In genomic region chr4:126172126-126172525, GRCh38 we compare ENCODE assay signal across 26 cellular contexts.
DNase-seq lines count a peak whose midpoint lies in the region; ATAC-seq, FAIRE-seq and TF ChIP-seq lines count a peak whose summit lies in the region.
"Had no signal": no experiment of that assay in that cellular context is flagged by ENCODE, and none has a peak within 500 bp of the region (broad histone marks: within the 10 kb centered on the region; RNA-seq: fewer than 3 reads in every experiment).

No MANE protein-coding gene starts in this region.

- TF ChIP-seq POLR2A in H1 (IDR thresholded peaks at IDR 0.05; ENCODE audit: control extremely low read depth in 1 of 2, low read depth in 2 of 2, low read length in 2 of 2) (no peak), heart left ventricle (IDR thresholded peaks at IDR 0.05) (no peak)

- ATAC-seq in GM21423 (IDR thresholded peaks at IDR 0.05; ENCODE audit: unreplicated experiment) (peak; percentile 62), heart left ventricle (no peak), HG03175 (IDR thresholded peaks at IDR 0.05; ENCODE audit: unreplicated experiment) (no peak)
- ATAC-seq: sciatic nerve, WTC11 had no signal

- POLR2A ChIA-PET in GM10248 (lab: Yijun Ruan, JAX) (no interaction called here), H1 (lab: Charles Lee; ENCODE audit: partially characterized antibody) (no interaction called here)

- no peaks in the 10 kb centered on the region for H3K79me1 ChIP-seq in H1 (ENCODE audit: low read depth, low read length)

- no peak overlapping the region for H2BK12ac ChIP-seq in H1 (ENCODE audit: low read depth, low read length)

- no peak overlapping the region for H3K27ac ChIP-seq in H1 (ENCODE audit: low read depth, low read length)
- no peak overlapping the region for H3K27ac ChIP-seq in heart left ventricle
- H3K27ac ChIP-seq: ascending aorta, C4-2B, neural progenitor cell, RWPE1, stomach, tibial artery had no signal

- DNase-seq in GM10248 (ENCODE audit: extremely low spot score) (peak; percentile 2), H1 (ENCODE audit: low read depth in 1 of 2, low spot score in 2 of 2) (no peak), NCI-H345 (lab: John Stamatoyannopoulos, UW) (no peak), DMS 273 (lab: John Stamatoyannopoulos, UW; ENCODE audit: unreplicated experiment) (no peak), heart left ventricle (no peak)
- peak; percentile 1 for DNase-seq in Jurkat, Clone E6-1 (ENCODE audit: low read depth, low spot score)
- DNase-seq: activated CD4-positive, alpha-beta T cell treated with anti-CD3 and anti-CD28 coated beads, Interleukin-2, amount 50 U/mL, for 4 hours; dermis blood vessel endothelial cell; EL; H9; Karpas-422; NCI-H1694 treated with DMSO at 0.1 percent for 48 hours; NCI-H2171; NCI-H524 treated with DMSO at 0.1 percent for 48 hours; SK-N-SH; stimulated activated CD4-positive, alpha-beta T cell treated with anti-CD3 and anti-CD28 coated beads, Interleukin-15, amount 100 ng/mL, for 24 hours; stomach; tibial artery had no signal

- no peak for TF ChIP-seq RAD21 in H1 (IDR thresholded peaks at IDR 0.05 in 1 of 2, conservative IDR thresholded peaks at IDR 0.05 in 1 of 2; ENCODE audit: low read depth in 2 of 2, low read length in 2 of 2)

- H3K9ac ChIP-seq in H1 (replicated peaks in 1 of 4; ENCODE audit: extremely low read depth in 1 of 4, low read depth in 3 of 4, low read length in 3 of 4), result no peak overlapping the region
- H3K9ac ChIP-seq: neural progenitor cell, SK-N-SH had no signal

- no peak overlapping the region for H2AK5ac ChIP-seq in H1 (ENCODE audit: low read depth, low read length)

- intact Hi-C loops in heart left ventricle (cut with DNase I), result no loop called here

- no peak overlapping the region for H3K4me2 ChIP-seq in H1 (ENCODE audit: insufficient read depth in 1 of 2, low read depth in 2 of 2, low read length in 2 of 2)
- H3K4me2 ChIP-seq: neural progenitor cell, SK-N-SH had no signal

- 100% methylated on average over 1 of the region's 1 CpG; no CpG with 5 or more reads in 1 of the 2 experiments for WGBS in H1 (ENCODE audit: extremely low coverage in 1 of 2, insufficient coverage in 1 of 2, insufficient read length in 1 of 2, insufficient replicate concordance in 2 of 2, low coverage in 1 of 2, low lambda C conversion rate in 2 of 2, missing lambda C conversion rate in 1 of 2), 2 experiments
- 71 to 82% (median 75%) methylated on average over 1 of the region's 1 CpG for WGBS in heart left ventricle, 4 donors

- H4K20me1 ChIP-seq in H1 (replicated peaks in 1 of 2; ENCODE audit: control insufficient read depth in 1 of 2, insufficient read depth in 2 of 2, low read length in 2 of 2), result no peaks in the 10 kb centered on the region

- no peak overlapping the region for H3K4ac ChIP-seq in H1 (replicated peaks; ENCODE audit: insufficient read length, low read depth, low read length)

- H2BK15ac ChIP-seq in H1 (ENCODE audit: low read length), result no peak overlapping the region

- no peak overlapping the region for H3K4me3 ChIP-seq in Jurkat, Clone E6-1 (ENCODE audit: low read length)
- no peak overlapping the region for H3K4me3 ChIP-seq in H1 (ENCODE audit: extremely low read depth in 1 of 4, insufficient read depth in 2 of 4, low read depth in 3 of 4, low read length in 4 of 4)
- no peak overlapping the region for H3K4me3 ChIP-seq in heart left ventricle
- H3K4me3 ChIP-seq: ascending aorta, neural progenitor cell, stomach, tibial artery had no signal

- no peak overlapping the region for H2BK20ac ChIP-seq in H1 (ENCODE audit: low read length)

- CTCF ChIA-PET in GM10248 (lab: Yijun Ruan, JAX), result no interaction called here
- CTCF ChIA-PET in H1 (lab: Charles Lee; ENCODE audit: partially characterized antibody), result no interaction called here

- H3K4me1 ChIP-seq in H1 (replicated peaks in 1 of 4; ENCODE audit: control insufficient read depth in 3 of 4, insufficient read depth in 4 of 4, low read length in 3 of 4), result no peaks in the 10 kb centered on the region
- H3K4me1 ChIP-seq in heart left ventricle, result no peaks in the 10 kb centered on the region
- H3K4me1 ChIP-seq: ascending aorta, neural progenitor cell, stomach had no signal

- no peak overlapping the region for H2BK5ac ChIP-seq in H1 (ENCODE audit: low read depth, low read length)

- no peak overlapping the region for H2BK120ac ChIP-seq in H1 (replicated peaks; ENCODE audit: low read depth, low read length)

- TF ChIP-seq CTCF in GM10248 (IDR thresholded peaks at IDR 0.05; ENCODE audit: control extremely low read depth, extremely low read depth, low read depth, missing control alignments), result no peak
- TF ChIP-seq CTCF in H1 (IDR thresholded peaks at IDR 0.05; ENCODE audit: control extremely low read depth in 1 of 3, insufficient read depth in 1 of 3, low read depth in 1 of 3, low read length in 3 of 3), result no peak
- no peak for TF ChIP-seq CTCF in heart left ventricle (IDR thresholded peaks at IDR 0.05)

- no peak for TF ChIP-seq EP300 in H1 (IDR thresholded peaks at IDR 0.05; ENCODE audit: borderline replicate concordance in 1 of 2, low read depth in 2 of 2, low read length in 2 of 2)

- no peaks in the 10 kb centered on the region for H3K79me2 ChIP-seq in H1 (ENCODE audit: control insufficient read depth in 1 of 2, insufficient read depth in 2 of 2, low read length in 2 of 2)

- no peak for FAIRE-seq in H1 (lab: Jason Lieb, UNC)

- no peak overlapping the region for H3K14ac ChIP-seq in H1 (ENCODE audit: insufficient read length)

- H4K5ac ChIP-seq in H1 (ENCODE audit: insufficient read length, low read depth, low read length), result no peak overlapping the region

- H4K91ac ChIP-seq in H1 (replicated peaks; ENCODE audit: insufficient read length, low read length), result no peak overlapping the region

- H3K36me3 ChIP-seq in H1 (ENCODE audit: control insufficient read depth in 2 of 4, insufficient read depth in 4 of 4, low read length in 3 of 4) (no peaks in the 10 kb centered on the region), heart left ventricle (no peaks in the 10 kb centered on the region)
- H3K36me3 ChIP-seq: ascending aorta, neural progenitor cell, stomach, tibial artery had no signal

- no peak overlapping the region for H4K8ac ChIP-seq in H1 (ENCODE audit: extremely low read depth, insufficient read depth, low read length)

- H3K23me2 ChIP-seq in H1 (ENCODE audit: low read depth, low read length), result no peaks in the 10 kb centered on the region

- peak overlapping the region; percentile 73 for H2AFZ ChIP-seq in H1 (ENCODE audit: low read length)
- H2AFZ ChIP-seq: neural progenitor cell had no signal

- H3K18ac ChIP-seq in H1 (ENCODE audit: extremely low read depth, low read length), result no peak overlapping the region

- no peak overlapping the region for H3K56ac ChIP-seq in H1 (replicated peaks; ENCODE audit: insufficient read length, low read depth, low read length)

- H3K27me3 ChIP-seq in H1 (replicated peaks in 1 of 4; ENCODE audit: control insufficient read depth in 3 of 4, extremely low read depth in 1 of 4, insufficient read depth in 3 of 4, low read length in 3 of 4) (no peaks in the 10 kb centered on the region; a peak in 1 of 7 replicates), heart left ventricle (no peaks in the 10 kb centered on the region)
- H3K27me3 ChIP-seq: ascending aorta, neural progenitor cell, stomach, tibial artery had no signal

- no peak overlapping the region for H3K23ac ChIP-seq in H1 (ENCODE audit: insufficient read length)

- no peaks in the 10 kb centered on the region for H3K9me3 ChIP-seq in H1 (ENCODE audit: insufficient read depth in 2 of 2, low read depth in 1 of 2, low read length in 1 of 2)
- H3K9me3 ChIP-seq in heart left ventricle, result peaks cover 0 to 3% (median 0%) of the 10 kb centered on the region in 12 donors
- H3K9me3 ChIP-seq: ascending aorta, SK-N-SH, stomach had no signal

TF ChIP-seq in H1, 55 proteins besides CTCF, POLR2A, EP300 and RAD21:
- TF ChIP-seq JUND (IDR thresholded peaks at IDR 0.05; ENCODE audit: low read length) (no peak), TCF12 (IDR thresholded peaks at IDR 0.05; ENCODE audit: low read depth, low read length) (no peak), BACH1 (IDR thresholded peaks at IDR 0.05; ENCODE audit: low read length) (no peak), HDAC2 (IDR thresholded peaks at IDR 0.05; ENCODE audit: borderline replicate concordance in 1 of 2, low read depth in 2 of 2, low read length in 2 of 2) (no peak), CBX5 (IDR thresholded peaks at IDR 0.05; ENCODE audit: low read depth, low read length) (no peak), KDM1A (IDR thresholded peaks at IDR 0.05; ENCODE audit: borderline replicate concordance, low read length) (no peak), FOSL1 (IDR thresholded peaks at IDR 0.05; ENCODE audit: insufficient read depth, low read depth, low read length) (no peak), CTBP2 (IDR thresholded peaks at IDR 0.05; ENCODE audit: borderline replicate concordance, insufficient read depth, insufficient read length, low read length) (no peak), RNF2 (IDR thresholded peaks at IDR 0.05; ENCODE audit: borderline replicate concordance, low read depth, low read length, missing control alignments, poor library complexity, severe bottlenecking) (no peak), RFX5 (IDR thresholded peaks at IDR 0.05; ENCODE audit: borderline replicate concordance, low read depth, low read length) (no peak), NANOG (IDR thresholded peaks at IDR 0.05; ENCODE audit: insufficient read depth, low read depth, low read length, poor library complexity, severe bottlenecking) (no peak), TEAD4 (IDR thresholded peaks at IDR 0.05; ENCODE audit: low read depth, low read length) (no peak), CBX8 (IDR thresholded peaks at IDR 0.05; ENCODE audit: borderline replicate concordance, low read depth, low read length) (no peak), RBBP5 (IDR thresholded peaks at IDR 0.05; ENCODE audit: borderline replicate concordance, low read depth, low read length) (no peak), SAP30 (IDR thresholded peaks at IDR 0.05; ENCODE audit: insufficient read depth, insufficient replicate concordance, low read length) (no peak)

Comparison
In these comparisons a context has a peak if more than half of its experiments do, and no peak if none do; other contexts are left out.
1. DNase-seq: peak in GM10248 (single experiment) and Jurkat, Clone E6-1 (single experiment); none in H1 (0 of 2), NCI-H345 (single experiment), DMS 273 (single experiment) and heart left ventricle (0 of 5).